ENCODE assay signal across 24 cellular contexts in the genomic region with DNA sequence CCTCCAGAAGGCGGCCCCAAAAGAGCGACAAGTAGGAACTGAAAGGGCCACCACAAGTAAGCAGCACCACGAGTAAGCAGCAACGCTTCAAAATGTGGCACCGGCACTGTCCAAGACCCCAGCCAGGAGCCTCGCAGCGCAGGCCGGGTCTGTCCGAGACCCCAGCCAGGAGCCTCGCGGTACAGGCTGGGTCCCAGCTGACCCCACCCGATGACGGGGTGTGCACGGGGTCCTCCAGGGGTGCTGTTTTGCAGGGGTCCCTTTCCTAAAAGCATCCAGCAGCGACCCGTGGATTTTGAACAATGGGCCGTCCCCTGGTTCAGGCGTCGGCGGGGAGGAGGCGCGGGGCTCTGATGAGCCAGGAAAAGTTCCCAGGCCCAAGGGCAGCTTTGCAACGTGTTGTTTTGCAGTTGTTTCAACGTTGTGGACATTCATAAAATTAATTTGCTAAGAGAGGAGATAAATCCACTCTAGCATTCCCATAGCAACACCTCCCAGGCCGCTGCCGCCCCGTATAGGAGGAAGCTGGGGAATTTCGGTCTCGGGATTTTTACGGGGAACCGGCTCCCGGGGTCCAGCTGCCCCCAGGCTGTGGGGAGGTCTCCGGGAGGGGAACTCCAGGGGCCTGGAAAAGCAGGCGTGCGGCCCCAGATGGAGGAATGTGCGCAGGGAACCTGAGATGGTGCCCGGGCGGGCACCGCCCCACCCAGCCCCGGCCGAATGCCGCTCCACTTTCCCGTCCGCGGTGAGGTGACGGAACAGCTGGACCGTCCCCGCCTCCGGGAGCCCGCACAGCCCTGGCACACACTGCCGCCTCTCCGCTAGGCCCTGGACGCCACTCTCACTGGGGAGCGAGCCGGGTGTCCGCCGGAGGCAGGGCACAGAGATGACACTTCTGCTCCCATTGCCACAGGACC. TPM values are rescaled to one million over a fixed set of nuclear protein-coding genes. Genes with fewer than 3 reads are reported as not detected.
DNase-seq lines count a peak whose midpoint lies in the region; ATAC-seq and TF ChIP-seq lines count a peak whose summit lies in the region.
"Had no signal": no experiment of that assay in that cellular context is flagged by ENCODE, and none has a peak within 500 bp of the region (broad histone marks: within the 10 kb centered on the region; RNA-seq: fewer than 3 reads in every experiment).

No MANE protein-coding gene starts in this region.

- no peak for TF ChIP-seq POLR2A in vagina (IDR thresholded peaks at IDR 0.05)

- H3K27ac ChIP-seq in SJCRH30 (peak overlapping the region; percentile 91), skeletal muscle tissue (ENCODE audit: low read depth, low read length) (peak overlapping the region; percentile 37), vagina (no peak overlapping the region)
- H3K27ac ChIP-seq: 22Rv1, HL-60, SK-N-MC had no signal

- H3K4me1 ChIP-seq in SJCRH30 (peaks cover 32% of the 10 kb centered on the region), skeletal muscle tissue (ENCODE audit: control insufficient read depth in 3 of 3, insufficient read depth in 3 of 3, low read length in 3 of 3) (peaks cover 29 to 54% (median 44%) of the 10 kb centered on the region in 3 donors), vagina (peaks cover 10% of the 10 kb centered on the region)

- peaks cover 12% of the 10 kb centered on the region for H3K36me3 Mint-ChIP-seq in nephron (ENCODE audit: low read depth)

- H3K27ac Mint-ChIP-seq in nephron = peak overlapping the region in 2 of 3 experiments; percentile 49 to 55
- H3K27ac Mint-ChIP-seq: B cell; CD4-positive, CD25-positive, alpha-beta regulatory T cell had no signal

- peak overlapping the region in 2 of 3 donors; percentile 23 to 57 for H3K9ac ChIP-seq in skeletal muscle tissue (ENCODE audit: low read depth in 1 of 3, low read length in 3 of 3)

- peaks cover 64% of the 10 kb centered on the region for H3K4me1 Mint-ChIP-seq in nephron
- H3K4me1 Mint-ChIP-seq: B cell had no signal

- H3K27me3 Mint-ChIP-seq in nephron (ENCODE audit: low read depth) = peaks cover 14% of the 10 kb centered on the region
- H3K27me3 Mint-ChIP-seq: B cell; CD4-positive, CD25-positive, alpha-beta regulatory T cell had no signal

- DNase-seq in Right ventricle myocardium inferior (ENCODE audit: missing footprints) = peak; percentile 56
- no peak for DNase-seq in Right ventricle myocardium superior
- peak; percentile 68 for DNase-seq in SJCRH30
- no peak for DNase-seq in HuH-7.5 (ENCODE audit: low spot score)
- no peak for DNase-seq in vagina (ENCODE audit: extremely low spot score in 2 of 2)
- no peak for DNase-seq in stimulated activated CD4-positive, alpha-beta T cell treated with anti-CD3 and anti-CD28 coated beads, Interleukin-12 subunit alpha, Interleukin-12 subunit beta, amount 100 ng/mL, for 4 hours
- DNase-seq: CD4-positive, CD25-positive, alpha-beta regulatory T cell; GOT3; NCI-H1048; NCI-H1417; NCI-H1694 treated with DMSO at 0.1 percent for 48 hours; NCI-H2081; NCI-H2171; NCI-H226; NCI-H510A; NCI-H69; RPMI8226; SHP77 treated with DMSO at 0.1 percent for 48 hours had no signal

- H3K4me3 ChIP-seq in SJCRH30 (peak overlapping the region; percentile 63), skeletal muscle tissue (ENCODE audit: low read length in 3 of 3) (peak overlapping the region; percentile 7 to 59 (median 49)), vagina (no peak overlapping the region)
- H3K4me3 ChIP-seq: SK-N-MC had no signal

- H3K9me3 Mint-ChIP-seq in nephron = no peaks in the 10 kb centered on the region
- H3K9me3 Mint-ChIP-seq: CD4-positive, CD25-positive, alpha-beta regulatory T cell had no signal

- no peaks in the 10 kb centered on the region for H3K27me3 ChIP-seq in SJCRH30
- H3K27me3 ChIP-seq in skeletal muscle tissue (ENCODE audit: control insufficient read depth in 3 of 3, insufficient read depth in 3 of 3, low read length in 3 of 3) = peaks cover 25 to 50% (median 30%) of the 10 kb centered on the region in 3 donors
- H3K27me3 ChIP-seq in vagina = no peaks in the 10 kb centered on the region

- no peak for ATAC-seq in Right ventricle myocardium inferior
- no peak for ATAC-seq in Right ventricle myocardium superior (ENCODE audit: poor library complexity)

- TF ChIP-seq CTCF in nephron (IDR thresholded peaks at IDR 0.05; ENCODE audit: unreplicated experiment in 3 of 3) = no peak
- no peak for TF ChIP-seq CTCF in vagina (IDR thresholded peaks at IDR 0.05)

- intact Hi-C loops in Right ventricle myocardium inferior (cut with DNase I) (no loop called here), Right ventricle myocardium superior (cut with DNase I) (no loop called here), vagina (cut with DNase I) (no loop called here)

- no peaks in the 10 kb centered on the region for H3K9me3 ChIP-seq in SJCRH30 (replicated peaks)
- no peaks in the 10 kb centered on the region for H3K9me3 ChIP-seq in skeletal muscle tissue (ENCODE audit: control insufficient read depth in 3 of 3, low read length in 3 of 3)
- H3K9me3 ChIP-seq in vagina = no peaks in the 10 kb centered on the region

- H3K4me3 Mint-ChIP-seq in nephron = peak overlapping the region in 2 of 3 experiments; percentile 44 to 75
- H3K4me3 Mint-ChIP-seq: B cell; CD4-positive, CD25-positive, alpha-beta regulatory T cell had no signal

- H3K36me3 ChIP-seq in SJCRH30 (no peaks in the 10 kb centered on the region), skeletal muscle tissue (ENCODE audit: control insufficient read depth in 3 of 3, insufficient read depth in 3 of 3, low read length in 3 of 3) (no peaks in the 10 kb centered on the region), vagina (no peaks in the 10 kb centered on the region)

RNA-seq across cellular contexts. Expression of a gene that starts 51.7 kb away (rescaled TPM):
- total RNA-seq in Right ventricle myocardium inferior = 37.2 TPM
- total RNA-seq in Right ventricle myocardium superior = 34.5 TPM
- 26.9 and 31.6 TPM in 2 replicates for total RNA-seq in SJCRH30 (2014; rRNA removed; shearing (Covaris generic))
- total RNA-seq in skeletal muscle tissue = 44.4 TPM
- 31.2 TPM for total RNA-seq in vagina

Comparison
In these comparisons a context has a peak if more than half of its experiments do, and no peak if none do; other contexts are left out.
1. DNase-seq: peak in Right ventricle myocardium inferior (single experiment) and SJCRH30 (2 of 2); none in Right ventricle myocardium superior (single experiment), HuH-7.5 (single experiment), vagina (0 of 2) and stimulated activated CD4-positive, alpha-beta T cell treated with anti-CD3 and anti-CD28 coated beads, Interleukin-12 subunit alpha, Interleukin-12 subunit beta, amount 100 ng/mL, for 4 hours (single experiment).
2. H3K4me3 ChIP-seq: peak in SJCRH30 (single experiment) and skeletal muscle tissue (3 of 3); none in vagina (0 of 2).